11 cellular contexts compared by ENCODE assay signal in genomic region chr11:81870066-81870412, GRCh38.
A peak's percentile ranks its signal among the peaks of the same experiment; 100 is the strongest.
DNase-seq lines count a peak whose midpoint lies in the region; ATAC-seq and TF ChIP-seq lines count a peak whose summit lies in the region.
"Had no signal": no experiment of that assay in that cellular context is flagged by ENCODE, and none has a peak within 500 bp of the region (broad histone marks: within the 10 kb centered on the region; RNA-seq: fewer than 3 reads in every experiment).

No MANE protein-coding gene starts in this region.

- H4K20me1 ChIP-seq in BLaER1 (no peaks in the 10 kb centered on the region; the same call in 1 of the 2 replicates), OCI-LY1 (ENCODE audit: insufficient read depth, low read length) (no peaks in the 10 kb centered on the region)

- ATAC-seq in GM18867 (IDR thresholded peaks at IDR 0.05; ENCODE audit: unreplicated experiment) (peak; percentile 60), HG02840 (IDR thresholded peaks at IDR 0.05; ENCODE audit: low FRiP score, unreplicated experiment) (peak; percentile 61), right cardiac atrium (no peak)

- TF ChIP-seq CTCF in OCI-LY1 (IDR thresholded peaks at IDR 0.05; ENCODE audit: low read length) = no peak

- H3F3A ChIP-seq in OCI-LY1 (ENCODE audit: insufficient read depth, low read length) = no peaks in the 10 kb centered on the region

- H3K27me3 ChIP-seq in BLaER1 = no peaks in the 10 kb centered on the region
- no peaks in the 10 kb centered on the region for H3K27me3 ChIP-seq in OCI-LY1 (ENCODE audit: insufficient read depth, low read length)
- H3K27me3 ChIP-seq in right cardiac atrium (ENCODE audit: control insufficient read depth, insufficient read depth) = no peaks in the 10 kb centered on the region

- no peak overlapping the region for H3K4me3 ChIP-seq in BLaER1
- peak overlapping the region; percentile 40 for H3K4me3 ChIP-seq in OCI-LY1 (ENCODE audit: low read depth, low read length, poor library complexity, severe bottlenecking)
- no peak overlapping the region for H3K4me3 ChIP-seq in right cardiac atrium (ENCODE audit: low read length)

- intact Hi-C loops in right cardiac atrium (cut with DNase I) = no loop called here

- H3K27ac ChIP-seq in BLaER1 (no peak overlapping the region), OCI-LY1 (ENCODE audit: low read depth, low read length, poor library complexity, severe bottlenecking) (peak overlapping the region; percentile 90), right cardiac atrium (ENCODE audit: low read length) (no peak overlapping the region)
- H3K27ac ChIP-seq: VCaP had no signal

- WGBS in right cardiac atrium = 39% methylated on average over 3 of the region's 3 CpGs

- H3K9ac ChIP-seq in BLaER1 (no peak overlapping the region), OCI-LY1 (ENCODE audit: low read length) (no peak overlapping the region)

- DNase-seq in cerebellar cortex (ENCODE audit: low spot score) (no peak), iPS-NIHi7 (ENCODE audit: extremely low spot score) (no peak), kidney tubule cell (ENCODE audit: low spot score) (no peak), right cardiac atrium (no peak)
- DNase-seq: mesenchymal stem cell, NCI-H1048 had no signal

- H3K4me2 ChIP-seq in BLaER1 (peak overlapping the region; percentile 68), OCI-LY1 (ENCODE audit: low read length) (peak overlapping the region; percentile 61)

- peaks cover 26% of the 10 kb centered on the region for H3K4me1 ChIP-seq in BLaER1
- peaks cover 48% of the 10 kb centered on the region for H3K4me1 ChIP-seq in OCI-LY1 (ENCODE audit: insufficient read depth, low read length, severe bottlenecking)
- no peaks in the 10 kb centered on the region for H3K4me1 ChIP-seq in right cardiac atrium (ENCODE audit: control insufficient read depth, insufficient read depth, low read length)

- H3K9me3 ChIP-seq in BLaER1 = no peaks in the 10 kb centered on the region
- no peaks in the 10 kb centered on the region for H3K9me3 ChIP-seq in OCI-LY1 (ENCODE audit: low read length)
- no peaks in the 10 kb centered on the region for H3K9me3 ChIP-seq in right cardiac atrium (ENCODE audit: control insufficient read depth, low read length)

- no peaks in the 10 kb centered on the region for H3K79me2 ChIP-seq in OCI-LY1 (ENCODE audit: insufficient read depth, low read length)

- H3K9me2 ChIP-seq in OCI-LY1 (ENCODE audit: low read depth, low read length) = no peaks in the 10 kb centered on the region

- no peak overlapping the region for H2AFZ ChIP-seq in OCI-LY1 (ENCODE audit: low read length)

- H3K36me3 ChIP-seq in BLaER1 = no peaks in the 10 kb centered on the region
- no peaks in the 10 kb centered on the region for H3K36me3 ChIP-seq in OCI-LY1 (ENCODE audit: insufficient read depth, low read length)

Comparison
In these comparisons a context has a peak if more than half of its experiments do, and no peak if none do; other contexts are left out.
1. ATAC-seq: peak in GM18867 (single experiment) and HG02840 (single experiment); none in right cardiac atrium (0 of 2).